Comparison of ENCODE assay signal across 23 cellular contexts in the genomic region with DNA sequence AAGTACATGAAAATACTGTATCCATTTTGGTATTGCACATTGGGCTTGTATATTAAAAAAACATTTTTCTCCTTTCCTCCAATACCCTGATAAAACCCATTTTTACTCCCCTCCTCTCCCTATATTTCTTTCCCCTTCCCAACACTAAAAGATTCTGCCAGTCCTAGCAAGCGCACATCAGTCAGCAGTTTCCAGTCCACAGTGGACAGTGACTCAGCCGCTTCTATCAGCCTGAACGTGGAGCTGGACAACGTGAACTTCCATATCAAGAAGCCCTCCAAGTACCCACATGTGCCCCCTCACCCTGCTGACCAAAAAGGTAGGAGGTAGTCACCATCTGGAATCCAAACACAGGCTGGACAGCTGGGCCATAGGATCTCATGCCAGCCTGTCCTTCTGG.
"Had no signal": no experiment of that assay in that cellular context is flagged by ENCODE, and none has a peak within 500 bp of the region (broad histone marks: within the 10 kb centered on the region; RNA-seq: fewer than 3 reads in every experiment).

No MANE protein-coding gene starts in this region.

- H3K9me3 ChIP-seq: esophagus squamous epithelium, lower lobe of right lung, prostate gland, right atrium auricular region, sigmoid colon, stomach, tibial artery had no signal

- H3K9ac ChIP-seq: neural progenitor cell, parathyroid adenoma had no signal

- H3K4me2 ChIP-seq: neural progenitor cell had no signal

- H3K27ac Mint-ChIP-seq: effector memory CD8-positive, alpha-beta T cell; natural killer cell treated with Interleukin-12 subunit alpha and Interleukin-12 subunit beta and Interleukin-15 and Interleukin-18, amount 100 ng/mL, for 72 hours; neural progenitor cell; stimulated activated effector memory CD8-positive, alpha-beta T cell treated with anti-CD3 and anti-CD28 coated beads, Interleukin-12 subunit alpha, Interleukin-12 subunit beta, amount 100 ng/mL, for 72 hours; type B pancreatic cell had no signal

- H3K4me3 Mint-ChIP-seq: central memory CD8-positive, alpha-beta T cell; effector memory CD8-positive, alpha-beta T cell; natural killer cell treated with Interleukin-12 subunit alpha and Interleukin-12 subunit beta and Interleukin-15 and Interleukin-18, amount 100 ng/mL, for 72 hours; neural progenitor cell; stimulated activated effector memory CD8-positive, alpha-beta T cell treated with anti-CD3 and anti-CD28 coated beads, Interleukin-12 subunit alpha, Interleukin-12 subunit beta, amount 100 ng/mL, for 72 hours; type B pancreatic cell had no signal

- H2AFZ ChIP-seq: neural progenitor cell, parathyroid adenoma had no signal

- H3K4me1 Mint-ChIP-seq: central memory CD8-positive, alpha-beta T cell; neural progenitor cell; stimulated activated effector memory CD8-positive, alpha-beta T cell treated with anti-CD3 and anti-CD28 coated beads, Interleukin-12 subunit alpha, Interleukin-12 subunit beta, amount 100 ng/mL, for 72 hours had no signal

- H3K9me3 Mint-ChIP-seq: central memory CD8-positive, alpha-beta T cell; effector memory CD8-positive, alpha-beta T cell; natural killer cell treated with Interleukin-12 subunit alpha and Interleukin-12 subunit beta and Interleukin-15 and Interleukin-18, amount 100 ng/mL, for 72 hours; neural progenitor cell; stimulated activated effector memory CD8-positive, alpha-beta T cell treated with anti-CD3 and anti-CD28 coated beads, Interleukin-12 subunit alpha, Interleukin-12 subunit beta, amount 100 ng/mL, for 72 hours; type B pancreatic cell had no signal

- H3K79me2 ChIP-seq: parathyroid adenoma had no signal

- FAIRE-seq: endometrium had no signal

- H3K4me1 ChIP-seq: lower lobe of right lung, neural progenitor cell, parathyroid adenoma, prostate gland, right atrium auricular region, sigmoid colon, stomach, tibial artery had no signal

- H3K27ac ChIP-seq: coronary artery, esophagus squamous epithelium, lower lobe of right lung, neural progenitor cell, parathyroid adenoma, prostate gland, right atrium auricular region, sigmoid colon, stomach, tibial artery had no signal

- H3K27me3 Mint-ChIP-seq: central memory CD8-positive, alpha-beta T cell; effector memory CD8-positive, alpha-beta T cell; natural killer cell treated with Interleukin-12 subunit alpha and Interleukin-12 subunit beta and Interleukin-15 and Interleukin-18, amount 100 ng/mL, for 72 hours; type B pancreatic cell had no signal

- H3K27me3 ChIP-seq: esophagus squamous epithelium, neural progenitor cell, right atrium auricular region, sigmoid colon, stomach, tibial artery had no signal

- H3K4me3 ChIP-seq: coronary artery, esophagus squamous epithelium, lower lobe of right lung, neural progenitor cell, prostate gland, right atrium auricular region, sigmoid colon, stomach, tibial artery had no signal

- ATAC-seq: effector memory CD8-positive, alpha-beta T cell; left ventricle myocardium superior; lower lobe of right lung; natural killer cell treated with Interleukin-12 subunit alpha and Interleukin-12 subunit beta and Interleukin-15 and Interleukin-18, amount 100 ng/mL, for 72 hours; stimulated activated effector memory CD8-positive, alpha-beta T cell treated with anti-CD3 and anti-CD28 coated beads, Interleukin-12 subunit alpha, Interleukin-12 subunit beta, amount 100 ng/mL, for 72 hours had no signal

- H3K36me3 ChIP-seq: prostate gland had no signal

- DNase-seq: dermis blood vessel endothelial cell; effector memory CD8-positive, alpha-beta T cell; erythroblast; esophagus squamous epithelium; foreskin melanocyte; hypothalamus; left ventricle myocardium superior; lower lobe of right lung; sigmoid colon; stimulated activated CD4-positive, alpha-beta T cell treated with anti-CD3 and anti-CD28 coated beads, Interleukin-2, amount 100 ng/mL, for 24 hours; stimulated activated CD4-positive, alpha-beta T cell treated with anti-CD3 and anti-CD28 coated beads, Interleukin-4, amount 100 ng/mL, for 24 hours; stomach; tibial artery had no signal
